17 cellular contexts compared by ENCODE assay signal in genomic region chrX:154010330-154011087, GRCh38. TPM values are rescaled to one million over a fixed set of nuclear protein-coding genes. Genes with fewer than 3 reads are reported as not detected.
A peak's percentile ranks its signal among the peaks of the same experiment; 100 is the strongest.
DNase-seq lines count a peak whose midpoint lies in the region; ATAC-seq, FAIRE-seq and TF ChIP-seq lines count a peak whose summit lies in the region.
"Had no signal": no experiment of that assay in that cellular context is flagged by ENCODE, and none has a peak within 500 bp of the region (broad histone marks: within the 10 kb centered on the region; RNA-seq: fewer than 3 reads in every experiment).

No MANE protein-coding gene starts in this region.

- H3K4me1 ChIP-seq in A549: peaks cover 13% of the 10 kb centered on the region; the same call in 2 of the 3 replicates
- peaks cover 8% of the 10 kb centered on the region for H3K4me1 ChIP-seq in mesenchymal stem cell (ENCODE audit: control insufficient read depth, insufficient read depth, low read depth, low read length)

- H3K4me3 ChIP-seq in A549 (no peak overlapping the region), bronchial epithelial cell (ENCODE audit: low read depth, low read length) (no peak overlapping the region), mesenchymal stem cell (ENCODE audit: insufficient read depth in 1 of 2, low read depth in 1 of 2, low read length in 2 of 2) (no peak overlapping the region)
- H3K4me3 ChIP-seq: heart right ventricle, PC-9 had no signal

- H3K18ac ChIP-seq in mesenchymal stem cell (ENCODE audit: low read depth in 1 of 2, low read length in 2 of 2): no peak overlapping the region

- no peak overlapping the region for H3K4ac ChIP-seq in mesenchymal stem cell (ENCODE audit: low read depth in 1 of 2, low read length in 2 of 2)

- H4K8ac ChIP-seq in mesenchymal stem cell (ENCODE audit: low read length): peak overlapping the region; percentile 28

- H4K91ac ChIP-seq in mesenchymal stem cell (ENCODE audit: low read length): no peak overlapping the region

- H3K27ac ChIP-seq in A549: peak overlapping the region in 1 of 2 experiments; percentile 51; a peak in 2 of 6 replicates
- H3K27ac ChIP-seq in mesenchymal stem cell (ENCODE audit: low read length, poor library complexity, severe bottlenecking): no peak overlapping the region
- H3K27ac ChIP-seq: heart right ventricle, PC-9 had no signal

- no peak overlapping the region for H2BK12ac ChIP-seq in mesenchymal stem cell (ENCODE audit: low read length in 2 of 2)

- peaks cover 9% of the 10 kb centered on the region for H3K79me1 ChIP-seq in mesenchymal stem cell (replicated peaks; ENCODE audit: low read length, poor library complexity, severe bottlenecking)

- CTCF ChIA-PET in A549 (lab: Yijun Ruan, JAX): interaction anchor here (0.7 to 1.3 kb wide), 3 partner anchors 8 to 362 kb away, joined by 3 to 6 read pairs (median 4); no protein-coding TSS in a partner anchor

- 87% methylated on average over 18 of the region's 18 CpGs for WGBS in A549 (ENCODE audit: missing lambda C conversion rate)
- WGBS in mesenchymal stem cell: 92% methylated on average over 18 of the region's 18 CpGs

- H2AFZ ChIP-seq in mesenchymal stem cell (ENCODE audit: low read depth, low read length): no peak overlapping the region
- H2AFZ ChIP-seq: PC-9 had no signal

- no peak overlapping the region for H3K4me2 ChIP-seq in A549
- no peak overlapping the region for H3K4me2 ChIP-seq in mesenchymal stem cell (ENCODE audit: low read length, poor library complexity, severe bottlenecking)
- H3K4me2 ChIP-seq: PC-9 had no signal

- H3K23ac ChIP-seq in mesenchymal stem cell (ENCODE audit: low read length in 2 of 2): no peak overlapping the region

- no peak overlapping the region for H2AK5ac ChIP-seq in mesenchymal stem cell (ENCODE audit: low read length, severe bottlenecking)

- no peak overlapping the region for H2BK5ac ChIP-seq in mesenchymal stem cell (ENCODE audit: low read depth, low read length, poor library complexity, severe bottlenecking)

- POLR2A ChIA-PET in A549 (lab: Yijun Ruan, JAX): no interaction called here

- H3K36me3 ChIP-seq in bronchial epithelial cell (ENCODE audit: control insufficient read depth, insufficient read depth, low read length) (peaks cover 11% of the 10 kb centered on the region), mesenchymal stem cell (ENCODE audit: control insufficient read depth in 1 of 2, insufficient read depth in 2 of 2, low read depth in 1 of 2, low read length in 2 of 2) (peaks cover 46 to 68% of the 10 kb centered on the region in 2 experiments)

- no peak for FAIRE-seq in A549 (lab: Jason Lieb, UNC)
- FAIRE-seq in bronchial epithelial cell (lab: Jason Lieb, UNC): no peak
- FAIRE-seq in D721Med (lab: Jason Lieb, UNC): no peak
- no peak for FAIRE-seq in RCC 7860 (lab: Jason Lieb, UNC)

- no peak for TF ChIP-seq POLR2A in A549 (IDR thresholded peaks at IDR 0.05; ENCODE audit: low read length)

- H3K9me3 ChIP-seq in A549: no peaks in the 10 kb centered on the region
- H3K9me3 ChIP-seq in mesenchymal stem cell (ENCODE audit: control insufficient read depth, low read length): no peaks in the 10 kb centered on the region
- H3K9me3 ChIP-seq: heart right ventricle had no signal

- TF ChIP-seq RAD21 in A549 (conservative IDR thresholded peaks at IDR 0.05 in 1 of 2, IDR thresholded peaks at IDR 0.05 in 1 of 2): no peak

- no peak for TF ChIP-seq EP300 in A549 (IDR thresholded peaks at IDR 0.05)

- no peak overlapping the region for H2BK120ac ChIP-seq in mesenchymal stem cell (ENCODE audit: low read depth, low read length)

- DNase-seq in A549 (ENCODE audit: low read depth in 1 of 2, low spot score in 1 of 2): peak in 1 of 2 experiments; percentile 21
- peak; percentile 30 for DNase-seq in LHCN-M2 (ENCODE audit: low read depth)
- DNase-seq in bronchial epithelial cell (ENCODE audit: low read depth): peak; percentile 72
- peak; percentile 44 for DNase-seq in mesenchymal stem cell
- DNase-seq in D721Med (ENCODE audit: insufficient read length, low spot score): no peak
- DNase-seq in RCC 7860 (ENCODE audit: low spot score): no peak
- DNase-seq in anterior cingulate cortex (lab: John Stamatoyannopoulos, UW): no peak
- DNase-seq: activated CD8-positive, alpha-beta memory T cell treated with anti-CD3 and anti-CD28 coated beads, Interleukin-2, amount 50 U/mL, for 48 hours; activated naive CD8-positive, alpha-beta T cell treated with anti-CD3 and anti-CD28 coated beads for 36 hours; heart right ventricle; left cardiac atrium; naive B cell; NCI-H1092 treated with DMSO at 0.1 percent for 48 hours; PC-9; stimulated activated CD4-positive, alpha-beta T cell treated with anti-CD3 and anti-CD28 coated beads, Interleukin-4, amount 100 ng/mL, for 4 hours had no signal

- H3K27me3 ChIP-seq in bronchial epithelial cell (ENCODE audit: control insufficient read depth, insufficient read depth, low read length): no peaks in the 10 kb centered on the region
- H3K27me3 ChIP-seq in mesenchymal stem cell (ENCODE audit: control insufficient read depth in 1 of 2, insufficient read depth in 1 of 2, low read length in 2 of 2): peaks cover 0 to 10% of the 10 kb centered on the region in 2 experiments

- H3K9ac ChIP-seq in mesenchymal stem cell (ENCODE audit: low read length): no peak overlapping the region

- ATAC-seq in A549 (0 out of 6 replicates have a peak, but pooled peaks of 1 of the 2 experiments have one; percentile 26), GM19023 (IDR thresholded peaks at IDR 0.05; ENCODE audit: unreplicated experiment) (no peak)
- ATAC-seq: left cardiac atrium; stimulated activated memory B cell treated with anti-CD40 and anti-IgM and Interleukin-4, amounts not matched to agents 10 μg/mL and 1 μg/mL and 100 μg/mL, for 72 hours had no signal

- H2BK15ac ChIP-seq in mesenchymal stem cell (ENCODE audit: low read depth, poor library complexity, severe bottlenecking): no peak overlapping the region

- no peak overlapping the region for H3K14ac ChIP-seq in mesenchymal stem cell (ENCODE audit: low read length in 2 of 2)

- TF ChIP-seq CTCF in A549 (IDR thresholded peaks at IDR 0.05): no peak
- TF ChIP-seq CTCF in bronchial epithelial cell (IDR thresholded peaks at IDR 0.05; ENCODE audit: insufficient read depth, low read length, severe bottlenecking): no peak
- TF ChIP-seq CTCF in D721Med (IDR thresholded peaks at IDR 0.05; ENCODE audit: insufficient read depth, missing control alignments): no peak

TF ChIP-seq in A549, 52 proteins besides CTCF, POLR2A, EP300 and RAD21:
- TF ChIP-seq, protein P1, sequence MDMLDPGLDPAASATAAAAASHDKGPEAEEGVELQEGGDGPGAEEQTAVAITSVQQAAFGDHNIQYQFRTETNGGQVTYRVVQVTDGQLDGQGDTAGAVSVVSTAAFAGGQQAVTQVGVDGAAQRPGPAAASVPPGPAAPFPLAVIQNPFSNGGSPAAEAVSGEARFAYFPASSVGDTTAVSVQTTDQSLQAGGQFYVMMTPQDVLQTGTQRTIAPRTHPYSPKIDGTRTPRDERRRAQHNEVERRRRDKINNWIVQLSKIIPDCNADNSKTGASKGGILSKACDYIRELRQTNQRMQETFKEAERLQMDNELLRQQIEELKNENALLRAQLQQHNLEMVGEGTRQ (IDR thresholded peaks at IDR 0.05): no peak
- 0 out of 2 replicates have a peak, but pooled peaks have one; percentile 49 for TF ChIP-seq POLR2AphosphoS2 (conservative IDR thresholded peaks at IDR 0.05; ENCODE audit: low read length)

RNA-seq across cellular contexts. Expression of gene IRAK1, which starts 9.2 kb away (rescaled TPM):
- 73.1 and 73.6 TPM in 2 replicates for polyA plus RNA-seq in A549 (2011; rRNA removed)
- polyA plus RNA-seq in A549 (2012; cell fraction: cytosol; rRNA removed): 122 and 166 TPM in 2 replicates
- 138 and 186 TPM in 2 replicates for polyA plus RNA-seq in A549 (2012; cell fraction: nucleus; rRNA removed)
- polyA plus RNA-seq in A549 (2017; fragmentation: RNase III; extraction: RNeasy Plus Mini Kit Qiagen cat#74134 plus additional on column Dnase treatment): 177 to 191 TPM (median 179 TPM) in 3 replicates
- 139 and 176 TPM in 2 replicates for polyA minus RNA-seq in A549 (2011; rRNA and poly(A)+ RNA removed)
- total RNA-seq in LHCN-M2 (2014; rRNA removed): 135 and 149 TPM in 2 replicates
- polyA plus RNA-seq in LHCN-M2 (2012): 150 TPM
- 114 and 119 TPM in 2 replicates for total RNA-seq in bronchial epithelial cell
- 92.3 TPM for polyA plus RNA-seq in mesenchymal stem cell (2013, experiment 1 of 2)
- 88.1 TPM for polyA plus RNA-seq in mesenchymal stem cell (2013, experiment 2 of 2)

RNA-seq across cellular contexts. Expression of gene TMEM187, which starts 38.0 kb away (rescaled TPM):
- polyA plus RNA-seq in A549 (2011; rRNA removed) (10.6 and 13.2 TPM in 2 replicates), A549 (2017; fragmentation: RNase III; extraction: RNeasy Plus Mini Kit Qiagen cat#74134 plus additional on column Dnase treatment) (7.0 to 8.8 TPM (median 7.8 TPM) in 3 replicates)
- 15.4 and 19.6 TPM in 2 replicates for polyA plus RNA-seq in A549 (2012; cell fraction: cytosol; rRNA removed)
- 25.8 and 40.4 TPM in 2 replicates for polyA plus RNA-seq in A549 (2012; cell fraction: nucleus; rRNA removed)
- 9.0 and 9.4 TPM in 2 replicates for polyA minus RNA-seq in A549 (2011; rRNA and poly(A)+ RNA removed)
- total RNA-seq in LHCN-M2 (2014; rRNA removed) (8.9 and 9.0 TPM in 2 replicates), bronchial epithelial cell (4.0 and 5.3 TPM in 2 replicates)
- 8.8 TPM for polyA plus RNA-seq in LHCN-M2 (2012)
- polyA plus RNA-seq in mesenchymal stem cell (2013, experiment 1 of 2): 5.8 TPM
- polyA plus RNA-seq in mesenchymal stem cell (2013, experiment 2 of 2): 5.5 TPM

RNA-seq across cellular contexts. Expression of gene HCFC1, which starts 38.9 kb away (rescaled TPM):
- 4.4 and 11.9 TPM in 2 replicates for polyA plus RNA-seq in A549 (2011; rRNA removed)
- 17.0 and 25.3 TPM in 2 replicates for polyA plus RNA-seq in A549 (2012; cell fraction: cytosol; rRNA removed)
- 71.6 and 78.9 TPM in 2 replicates for polyA plus RNA-seq in A549 (2012; cell fraction: nucleus; rRNA removed)
- 31.0 to 33.3 TPM (median 32.9 TPM) in 3 replicates for polyA plus RNA-seq in A549 (2017; fragmentation: RNase III; extraction: RNeasy Plus Mini Kit Qiagen cat#74134 plus additional on column Dnase treatment)
- polyA minus RNA-seq in A549 (2011; rRNA and poly(A)+ RNA removed): 21.9 and 36.5 TPM in 2 replicates
- 36.8 and 37.4 TPM in 2 replicates for total RNA-seq in LHCN-M2 (2014; rRNA removed)
- polyA plus RNA-seq in LHCN-M2 (2012): 20.8 TPM
- 5.5 and 7.3 TPM in 2 replicates for total RNA-seq in bronchial epithelial cell
- 27.2 TPM for polyA plus RNA-seq in mesenchymal stem cell (2013, experiment 1 of 2)
- polyA plus RNA-seq in mesenchymal stem cell (2013, experiment 2 of 2): 23.7 TPM

Comparison
In these comparisons a context has a peak if more than half of its experiments do, and no peak if none do; other contexts are left out.
1. DNase-seq: peak in LHCN-M2 (single experiment), bronchial epithelial cell (single experiment) and mesenchymal stem cell (single experiment); none in D721Med (single experiment), RCC 7860 (single experiment) and anterior cingulate cortex (0 of 58).